ENCODE assay signal across 8 cellular contexts in genomic region chr1:175192111-175192629, GRCh38. TPM values are rescaled to one million over a fixed set of nuclear protein-coding genes. Genes with fewer than 3 reads are reported as not detected.
DNase-seq lines count a peak whose midpoint lies in the region; ATAC-seq and TF ChIP-seq lines count a peak whose summit lies in the region.

No MANE protein-coding gene starts in this region.

- peaks cover 27% of the 10 kb centered on the region for H3K4me1 ChIP-seq in mucosa of stomach (ENCODE audit: control insufficient read depth, insufficient read depth, low read length)
- peaks cover 0 to 44% (median 18%) of the 10 kb centered on the region in 4 donors for H3K4me1 ChIP-seq in tibial artery

- intact Hi-C loops in tibial artery (cut with DNase I; ENCODE audit: low total_unique reads), result no loop called here

- H3K9me3 ChIP-seq in mucosa of stomach (ENCODE audit: control insufficient read depth, low read length) (no peaks in the 10 kb centered on the region), tibial artery (no peaks in the 10 kb centered on the region)

- TF ChIP-seq CTCF in GM10266 (IDR thresholded peaks at IDR 0.05; ENCODE audit: control insufficient read depth, insufficient read depth, low read depth, missing control alignments) (no peak), tibial artery (IDR thresholded peaks at IDR 0.05) (no peak)

- DNase-seq in GM10266 (ENCODE audit: extremely low spot score) (peak; percentile 53), M059J (ENCODE audit: low read depth) (peak; percentile 55), epithelial cell of prostate (ENCODE audit: low read depth, low spot score) (no peak), tibial artery (peak; percentile 49 to 75), SKM-1 treated with dmso at 0.1 percent for 144 hours (lab: John Stamatoyannopoulos, UW; ENCODE audit: unreplicated experiment) (no peak)
- DNase-seq in activated CD4-positive, alpha-beta T cell treated with anti-CD3 and anti-CD28 coated beads, Interleukin-2, amount 50 U/mL, for 48 hours, result peak; percentile 59 to 64

- no peak for ATAC-seq in HG02938 (IDR thresholded peaks at IDR 0.05; ENCODE audit: unreplicated experiment)

- H3K4me3 ChIP-seq in mucosa of stomach (ENCODE audit: low read length) (peak overlapping the region; percentile 53), tibial artery (peak overlapping the region; percentile 60 to 88)

- H3K9ac ChIP-seq in mucosa of stomach (ENCODE audit: low read length), result peak overlapping the region; percentile 90

- H3K36me3 ChIP-seq in mucosa of stomach (ENCODE audit: control insufficient read depth, insufficient read depth, low read length), result no peaks in the 10 kb centered on the region
- H3K36me3 ChIP-seq in tibial artery, result no peaks in the 10 kb centered on the region

- peak overlapping the region; percentile 85 for H3K27ac ChIP-seq in epithelial cell of prostate
- peak overlapping the region; percentile 88 to 89 for H3K27ac ChIP-seq in tibial artery

- no peaks in the 10 kb centered on the region for H3K27me3 ChIP-seq in mucosa of stomach (ENCODE audit: control insufficient read depth, insufficient read depth, low read length)
- no peaks in the 10 kb centered on the region for H3K27me3 ChIP-seq in tibial artery

RNA-seq across cellular contexts. Expression of gene KIAA0040, which starts 0.4 kb away (rescaled TPM):
- 4.4 and 4.6 TPM in 2 replicates for total RNA-seq in M059J (2014; rRNA removed; shearing (Covaris generic))

Comparison
In these comparisons a context has a peak if more than half of its experiments do, and no peak if none do; other contexts are left out.
1. DNase-seq: peak in GM10266 (single experiment), M059J (single experiment), activated CD4-positive, alpha-beta T cell treated with anti-CD3 and anti-CD28 coated beads, Interleukin-2, amount 50 U/mL, for 48 hours (2 of 2) and tibial artery (2 of 2); none in epithelial cell of prostate (single experiment) and SKM-1 treated with dmso at 0.1 percent for 144 hours (single experiment).